ENCODE assay signal across 34 cellular contexts in the genomic region with DNA sequence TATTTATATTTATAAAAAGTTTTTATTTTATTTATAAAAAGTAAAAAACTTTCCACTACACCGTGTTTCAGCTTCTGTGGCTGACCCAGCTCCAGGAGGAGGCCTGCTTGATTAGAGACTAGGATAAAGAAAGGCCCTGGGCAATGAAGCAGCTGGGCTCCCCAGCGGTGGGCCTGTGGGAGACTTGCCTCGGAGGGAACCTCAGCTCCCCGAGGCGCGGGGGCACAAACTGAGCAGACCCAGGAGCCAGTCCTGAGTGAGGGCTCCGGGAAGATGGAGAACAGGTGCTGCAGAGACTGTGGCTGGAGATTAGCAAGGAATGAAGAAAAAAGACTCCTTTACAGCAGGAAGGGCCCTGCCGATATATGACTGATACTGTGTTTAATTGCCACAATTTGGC.
"Had no signal": no experiment of that assay in that cellular context is flagged by ENCODE, and none has a peak within 500 bp of the region (broad histone marks: within the 10 kb centered on the region; RNA-seq: fewer than 3 reads in every experiment).

No MANE protein-coding gene starts in this region.

- H3K27me3 ChIP-seq: MG63 had no signal

- DNase-seq: Karpas-422, Kasumi-1, KG1, MG63, MM.1S, MV-4-11, NCI-H1048, NCI-H1092, NCI-H1092 treated with DMSO at 0.1 percent for 48 hours, NCI-H1105, NCI-H1105 treated with DMSO at 0.1 percent for 48 hours, NCI-H1417, NCI-H1417 treated with DMSO at 0.1 percent for 48 hours, NCI-H1436, NCI-H1436 treated with DMSO at 0.1 percent for 48 hours, NCI-H146, NCI-H1694, NCI-H1694 treated with DMSO at 0.1 percent for 48 hours, NCI-H187, NCI-H187 treated with DMSO at 0.1 percent for 48 hours, NCI-H1930, NCI-H2029, NCI-H2029 treated with DMSO at 0.1 percent for 48 hours, NCI-H2081, NCI-H2081 treated with DMSO at 0.1 percent for 48 hours, NCI-H2107, NCI-H2171, NCI-H2171 treated with DMSO at 0.1 percent for 48 hours, NCI-H2227 treated with DMSO at 0.1 percent for 48 hours, NCI-H226, NCI-H345, NCI-H446, NCI-H446 treated with DMSO at 0.1 percent for 48 hours had no signal

- H3K4me3 ChIP-seq: MG63 had no signal

- H3K9me3 ChIP-seq: MG63 had no signal

- H3K27ac ChIP-seq: KMS-11 had no signal

- H3K36me3 ChIP-seq: MG63 had no signal
